ENCODE assay signal across 25 cellular contexts in the genomic region with DNA sequence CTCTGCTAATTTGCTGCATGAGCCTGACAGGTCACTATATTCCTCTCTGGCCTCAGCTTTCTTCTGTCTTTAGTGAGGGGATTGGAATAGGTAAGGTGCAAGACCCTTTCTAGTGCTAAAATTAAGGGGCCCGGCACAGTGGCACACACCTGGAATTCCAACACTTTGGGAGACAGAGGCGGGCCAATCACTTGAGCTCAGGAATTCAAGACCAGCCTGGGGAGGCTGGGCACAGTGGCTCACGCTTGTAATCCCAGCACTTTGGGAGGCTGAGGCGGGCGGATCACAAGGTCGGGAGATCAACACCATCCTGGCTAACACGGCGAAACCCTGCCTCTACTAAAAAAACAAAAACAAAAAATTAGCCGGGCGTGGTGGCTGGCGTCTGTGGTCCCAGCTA. TPM values are rescaled to one million over a fixed set of nuclear protein-coding genes. Genes with fewer than 3 reads are reported as not detected.
A peak's percentile ranks its signal among the peaks of the same experiment; 100 is the strongest.
DNase-seq lines count a peak whose midpoint lies in the region; ATAC-seq and TF ChIP-seq lines count a peak whose summit lies in the region.
"Had no signal": no experiment of that assay in that cellular context is flagged by ENCODE, and none has a peak within 500 bp of the region (broad histone marks: within the 10 kb centered on the region; RNA-seq: fewer than 3 reads in every experiment).

No MANE protein-coding gene starts in this region.

- ATAC-seq in GM21447 (IDR thresholded peaks at IDR 0.05; ENCODE audit: unreplicated experiment) (no peak), HG02763 (IDR thresholded peaks at IDR 0.05; ENCODE audit: unreplicated experiment) (no peak)
- ATAC-seq in natural killer cell treated with Interleukin-12 subunit alpha and Interleukin-12 subunit beta and Interleukin-15 and Interleukin-18, amount 100 ng/mL, for 72 hours: no peak
- ATAC-seq: PC-3, Right ventricle myocardium inferior had no signal

- H3K27me3 Mint-ChIP-seq in natural killer cell treated with Interleukin-12 subunit alpha and Interleukin-12 subunit beta and Interleukin-15 and Interleukin-18, amount 100 ng/mL, for 72 hours: no peaks in the 10 kb centered on the region

- 57 to 62% methylated on average over 11 of the region's 11 CpGs for WGBS in thyroid gland, 2 donors

- H3K4me3 Mint-ChIP-seq in natural killer cell treated with Interleukin-12 subunit alpha and Interleukin-12 subunit beta and Interleukin-15 and Interleukin-18, amount 100 ng/mL, for 72 hours: no peak overlapping the region
- H3K4me3 Mint-ChIP-seq: CD4-positive, alpha-beta memory T cell had no signal

- H3K36me3 ChIP-seq in muscle layer of colon (ENCODE audit: insufficient read depth, low read length): peaks cover 5% of the 10 kb centered on the region
- H3K36me3 ChIP-seq in thyroid gland: peaks cover 0 to 5% of the 10 kb centered on the region in 2 donors

- H3K9me3 Mint-ChIP-seq in natural killer cell treated with Interleukin-12 subunit alpha and Interleukin-12 subunit beta and Interleukin-15 and Interleukin-18, amount 100 ng/mL, for 72 hours: no peaks in the 10 kb centered on the region
- H3K9me3 Mint-ChIP-seq: CD4-positive, alpha-beta memory T cell had no signal

- peaks cover 0 to 7% of the 10 kb centered on the region in 2 donors for H3K4me1 Mint-ChIP-seq in natural killer cell treated with Interleukin-12 subunit alpha and Interleukin-12 subunit beta and Interleukin-15 and Interleukin-18, amount 100 ng/mL, for 72 hours (ENCODE audit: low read depth in 2 of 2)

- no peaks in the 10 kb centered on the region for H3K9me3 ChIP-seq in muscle layer of colon (ENCODE audit: low read length)
- no peaks in the 10 kb centered on the region for H3K9me3 ChIP-seq in thyroid gland
- H3K9me3 ChIP-seq: SJCRH30 had no signal

- H3K27ac Mint-ChIP-seq in natural killer cell treated with Interleukin-12 subunit alpha and Interleukin-12 subunit beta and Interleukin-15 and Interleukin-18, amount 100 ng/mL, for 72 hours: no peak overlapping the region

- H3K9ac ChIP-seq in muscle layer of colon (ENCODE audit: low read length): no peak overlapping the region

- TF ChIP-seq POLR2A in thyroid gland (IDR thresholded peaks at IDR 0.05): no peak

- H3K27ac ChIP-seq in VCaP: peak overlapping the region; percentile 77; the same call in 1 of the 2 replicates
- H3K27ac ChIP-seq in epithelial cell of prostate: peak overlapping the region; percentile 41
- H3K27ac ChIP-seq in muscle layer of colon (ENCODE audit: low read depth, low read length): peak overlapping the region; percentile 7
- peak overlapping the region; percentile 20 to 64 (median 61) for H3K27ac ChIP-seq in thyroid gland
- H3K27ac ChIP-seq: HL-60, SJCRH30 had no signal

- no peaks in the 10 kb centered on the region for H3K27me3 ChIP-seq in muscle layer of colon (ENCODE audit: control insufficient read depth in 1 of 2, insufficient read depth in 2 of 2, low read length in 2 of 2)
- no peaks in the 10 kb centered on the region for H3K27me3 ChIP-seq in thyroid gland
- H3K27me3 ChIP-seq: SJCRH30 had no signal

- DNase-seq in epithelial cell of prostate (ENCODE audit: low read depth, low spot score): no peak
- DNase-seq in thyroid gland: peak; percentile 31 to 42
- DNase-seq in activated T-cell treated with anti-CD3 and anti-CD28 coated beads, Interleukin-2, amount 50 U/mL, for 1 hour: no peak
- DNase-seq in natural killer cell treated with Interleukin-12 subunit alpha and Interleukin-12 subunit beta and Interleukin-15 and Interleukin-18, amount 100 ng/mL, for 72 hours (ENCODE audit: low spot score): no peak
- DNase-seq: CD4-positive, alpha-beta memory T cell; COR-L47; DMS53; Kasumi-1; MV-4-11; NCI-H1105 treated with DMSO at 0.1 percent for 48 hours; NCI-H146; NCI-H1930; NCI-H2107; NCI-H446; NCI-H524 treated with DMSO at 0.1 percent for 48 hours; NCI-H774; NK-92 treated with Interleukin-12 subunit alpha and Interleukin-12 subunit beta, amount 100 ng/mL, for 24 hours; PC-3; SJCRH30 had no signal

- H3K4me1 ChIP-seq in muscle layer of colon (ENCODE audit: insufficient read depth, low read length) (peaks cover 24% of the 10 kb centered on the region), thyroid gland (peaks cover 26 to 37% of the 10 kb centered on the region in 2 donors)
- H3K4me1 ChIP-seq: SJCRH30 had no signal

- H3K4me3 ChIP-seq in muscle layer of colon (ENCODE audit: low read depth in 1 of 2, low read length in 2 of 2) (no peak overlapping the region), thyroid gland (replicated peaks in 1 of 3) (no peak overlapping the region)
- H3K4me3 ChIP-seq: SJCRH30 had no signal

- TF ChIP-seq CTCF in VCaP (conservative IDR thresholded peaks at IDR 0.05): no peak
- TF ChIP-seq CTCF in thyroid gland (IDR thresholded peaks at IDR 0.05): no peak

- intact Hi-C loops in thyroid gland (cut with DNase I): no loop called here

- H3K36me3 Mint-ChIP-seq in natural killer cell treated with Interleukin-12 subunit alpha and Interleukin-12 subunit beta and Interleukin-15 and Interleukin-18, amount 100 ng/mL, for 72 hours: peaks cover 4% of the 10 kb centered on the region

RNA-seq across cellular contexts. Expression of gene EGR1, which starts 37.2 kb away (rescaled TPM):
- total RNA-seq in thyroid gland: 10 to 100 TPM in 3 of 4 donors, 1 to 10 TPM in 1; 5.1 to 72.3 (median 15.3) TPM
- 10 to 100 TPM in 1 of 2 donors, 1 to 10 TPM in 1; 8.5 to 11.2 TPM for total RNA-seq in natural killer cell treated with Interleukin-12 subunit alpha and Interleukin-12 subunit beta and Interleukin-15 and Interleukin-18, amount 100 ng/mL, for 72 hours

RNA-seq across cellular contexts. Expression of gene ETF1, which starts 40.5 kb away (rescaled TPM):
- 10 to 100 TPM; 64.9 to 84.9 (median 80.4) TPM for total RNA-seq in thyroid gland
- 100 to 1,000 TPM; 150 to 167 TPM for total RNA-seq in natural killer cell treated with Interleukin-12 subunit alpha and Interleukin-12 subunit beta and Interleukin-15 and Interleukin-18, amount 100 ng/mL, for 72 hours

Comparison
In these comparisons a context has a peak if more than half of its experiments do, and no peak if none do; other contexts are left out.
1. H3K27ac ChIP-seq: peak in every context shown above with its lines; median percentile 77 in VCaP; 61 in thyroid gland; 41 in epithelial cell of prostate; 7 in muscle layer of colon.
2. DNase-seq: peak in thyroid gland (2 of 2); none in epithelial cell of prostate (single experiment), activated T-cell treated with anti-CD3 and anti-CD28 coated beads, Interleukin-2, amount 50 U/mL, for 1 hour (single experiment) and natural killer cell treated with Interleukin-12 subunit alpha and Interleukin-12 subunit beta and Interleukin-15 and Interleukin-18, amount 100 ng/mL, for 72 hours (single experiment).